11 cellular contexts compared by ENCODE assay signal in genomic region chr9:134492281-134492691, GRCh38.
DNase-seq lines count a peak whose midpoint lies in the region; ATAC-seq and TF ChIP-seq lines count a peak whose summit lies in the region.
"Had no signal": no experiment of that assay in that cellular context is flagged by ENCODE, and none has a peak within 500 bp of the region (broad histone marks: within the 10 kb centered on the region; RNA-seq: fewer than 3 reads in every experiment).

No MANE protein-coding gene starts in this region.

- intact Hi-C loops in Caco-2 (cut with micrococcal nuclease; ENCODE audit: unreplicated experiment) = no loop called here
- intact Hi-C loops in heart right ventricle (cut with DNase I) = loop anchor here in 2 of 10 donors (5.0 to 10.0 kb wide), 2 partner anchors 35 to 53 kb away; no protein-coding TSS in a partner anchor

- H3K36me3 ChIP-seq in Caco-2 (ENCODE audit: control insufficient read depth, insufficient read depth, low read length) = no peaks in the 10 kb centered on the region
- no peaks in the 10 kb centered on the region for H3K36me3 ChIP-seq in heart right ventricle
- H3K36me3 ChIP-seq: stomach had no signal

- WGBS in heart right ventricle, 2 donors = 60 to 66% methylated on average over 12 of the region's 12 CpGs

- peaks cover 15% of the 10 kb centered on the region for H3K27me3 Mint-ChIP-seq in Caco-2 (ENCODE audit: insufficient read depth, unreplicated experiment)

- POLR2A ChIA-PET in Caco-2 (lab: Charles Lee) = no interaction called here

- TF ChIP-seq CTCF in Caco-2 (IDR thresholded peaks at IDR 0.05; ENCODE audit: insufficient read depth in 1 of 2, low read depth in 1 of 2, low read length in 1 of 2, severe bottlenecking in 1 of 2, unreplicated experiment in 1 of 2) (no peak), heart right ventricle (IDR thresholded peaks at IDR 0.05) (no peak), retinal pigment epithelial cell (conservative IDR thresholded peaks at IDR 0.05; ENCODE audit: low read depth, low read length) (no peak)

- peak overlapping the region in 5 of 10 donors; percentile 36 to 58 (median 44) for H3K27ac ChIP-seq in heart right ventricle

- CTCF ChIA-PET in Caco-2 (lab: Charles Lee) = no interaction called here

- BruUV-seq in Caco-2 (replicated peaks; lab: Mats Ljungman, UMichigan) = no TSS peak

- H3K27me3 ChIP-seq in Caco-2 (replicated peaks; ENCODE audit: control insufficient read depth, insufficient read depth, low read length) = no peaks in the 10 kb centered on the region
- H3K27me3 ChIP-seq in heart right ventricle = peaks cover 0 to 53% (median 20%) of the 10 kb centered on the region in 7 donors

- no peak overlapping the region for H3K4me3 Mint-ChIP-seq in Caco-2 (ENCODE audit: unreplicated experiment)
- H3K4me3 Mint-ChIP-seq: activated B cell treated with CpG ODN at 0.5 μM for 24 hours had no signal

- DNase-seq in Caco-2 = no peak
- peak; percentile 54 to 63 for DNase-seq in heart right ventricle
- DNase-seq in retinal pigment epithelial cell (ENCODE audit: low read depth) = peak; percentile 12
- no peak for DNase-seq in central memory CD4-positive, alpha-beta T cell
- DNase-seq: stomach had no signal

- ATAC-seq in SK-N-SH treated with all-trans-retinoic acid at 6 μM for 48 hours (peak; percentile 68), heart right ventricle (peak; percentile 68 to 91 (median 78)), GM21447 (IDR thresholded peaks at IDR 0.05; ENCODE audit: unreplicated experiment) (no peak), GM21825 (IDR thresholded peaks at IDR 0.05; ENCODE audit: unreplicated experiment) (no peak), GM19397 (IDR thresholded peaks at IDR 0.05; ENCODE audit: unreplicated experiment) (no peak)
- ATAC-seq: left colon had no signal

- H3K4me1 Mint-ChIP-seq in Caco-2 (ENCODE audit: low read depth, unreplicated experiment) = no peaks in the 10 kb centered on the region

- no peaks in the 10 kb centered on the region for H3K4me1 ChIP-seq in Caco-2
- peaks cover 0 to 29% (median 4%) of the 10 kb centered on the region in 9 donors for H3K4me1 ChIP-seq in heart right ventricle
- H3K4me1 ChIP-seq: stomach had no signal

- H3K4me3 ChIP-seq in Caco-2 (ENCODE audit: low read depth, low read length) (no peak overlapping the region), heart right ventricle (no peak overlapping the region), retinal pigment epithelial cell (ENCODE audit: low read length) (no peak overlapping the region)
- H3K4me3 ChIP-seq: stomach had no signal

- H3K9me3 ChIP-seq in Caco-2 = no peaks in the 10 kb centered on the region
- H3K9me3 ChIP-seq in heart right ventricle = no peaks in the 10 kb centered on the region
- H3K9me3 ChIP-seq: stomach had no signal

- no peaks in the 10 kb centered on the region for H3K9me3 Mint-ChIP-seq in Caco-2 (ENCODE audit: unreplicated experiment)
- H3K9me3 Mint-ChIP-seq: activated B cell treated with CpG ODN at 0.5 μM for 24 hours had no signal

- H3K27ac Mint-ChIP-seq in Caco-2 (ENCODE audit: unreplicated experiment) = peak overlapping the region; percentile 13
- H3K27ac Mint-ChIP-seq: activated B cell treated with CpG ODN at 0.5 μM for 24 hours had no signal

- H3K36me3 Mint-ChIP-seq in Caco-2 (ENCODE audit: insufficient read depth, unreplicated experiment) = no peaks in the 10 kb centered on the region

TF ChIP-seq in SK-N-SH treated with all-trans-retinoic acid at 6 μM for 48 hours, 23 proteins besides CTCF, POLR2A, EP300 and RAD21:
- no peak for TF ChIP-seq ZFP3 (CRISPR knock-in tag; IDR thresholded peaks at IDR 0.05)
- TF ChIP-seq, protein P1, sequence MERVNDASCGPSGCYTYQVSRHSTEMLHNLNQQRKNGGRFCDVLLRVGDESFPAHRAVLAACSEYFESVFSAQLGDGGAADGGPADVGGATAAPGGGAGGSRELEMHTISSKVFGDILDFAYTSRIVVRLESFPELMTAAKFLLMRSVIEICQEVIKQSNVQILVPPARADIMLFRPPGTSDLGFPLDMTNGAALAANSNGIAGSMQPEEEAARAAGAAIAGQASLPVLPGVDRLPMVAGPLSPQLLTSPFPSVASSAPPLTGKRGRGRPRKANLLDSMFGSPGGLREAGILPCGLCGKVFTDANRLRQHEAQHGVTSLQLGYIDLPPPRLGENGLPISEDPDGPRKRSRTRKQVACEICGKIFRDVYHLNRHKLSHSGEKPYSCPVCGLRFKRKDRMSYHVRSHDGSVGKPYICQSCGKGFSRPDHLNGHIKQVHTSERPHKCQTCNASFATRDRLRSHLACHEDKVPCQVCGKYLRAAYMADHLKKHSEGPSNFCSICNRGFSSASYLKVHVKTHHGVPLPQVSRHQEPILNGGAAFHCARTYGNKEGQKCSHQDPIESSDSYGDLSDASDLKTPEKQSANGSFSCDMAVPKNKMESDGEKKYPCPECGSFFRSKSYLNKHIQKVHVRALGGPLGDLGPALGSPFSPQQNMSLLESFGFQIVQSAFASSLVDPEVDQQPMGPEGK (CRISPR knock-in tag; IDR thresholded peaks at IDR 0.05; ENCODE audit: borderline replicate concordance) = no peak
- no peak for TF ChIP-seq ISL1 (CRISPR knock-in tag; IDR thresholded peaks at IDR 0.05)
- no peak for TF ChIP-seq PPARA (CRISPR knock-in tag; IDR thresholded peaks at IDR 0.05; ENCODE audit: borderline replicate concordance)
- no peak for TF ChIP-seq OSR1 (CRISPR knock-in tag; IDR thresholded peaks at IDR 0.05)
- TF ChIP-seq ZNF8 (CRISPR knock-in tag; IDR thresholded peaks at IDR 0.05) = no peak
- TF ChIP-seq TCF4 (CRISPR knock-in tag; IDR thresholded peaks at IDR 0.05; ENCODE audit: borderline replicate concordance) = peak; percentile 78

Comparison
In these comparisons a context has a peak if more than half of its experiments do, and no peak if none do; other contexts are left out.
1. DNase-seq: peak in heart right ventricle (2 of 2) and retinal pigment epithelial cell (single experiment); none in Caco-2 (0 of 2) and central memory CD4-positive, alpha-beta T cell (single experiment).
2. ATAC-seq: peak in SK-N-SH treated with all-trans-retinoic acid at 6 μM for 48 hours (single experiment) and heart right ventricle (8 of 8); none in GM21447 (single experiment), GM21825 (single experiment) and GM19397 (single experiment).